In genomic region chr2:1414121-1414520, GRCh38 we compare ENCODE assay signal across 16 cellular contexts. TPM values are rescaled to one million over a fixed set of nuclear protein-coding genes. Genes with fewer than 3 reads are reported as not detected.
DNase-seq lines count a peak whose midpoint lies in the region; ATAC-seq and TF ChIP-seq lines count a peak whose summit lies in the region.
"Had no signal": no experiment of that assay in that cellular context is flagged by ENCODE, and none has a peak within 500 bp of the region (broad histone marks: within the 10 kb centered on the region; RNA-seq: fewer than 3 reads in every experiment).

No MANE protein-coding gene starts in this region.

- H3K79me2 ChIP-seq in neural progenitor cell (ENCODE audit: low read depth), result no peaks in the 10 kb centered on the region
- H3K79me2 ChIP-seq in PC-3 (ENCODE audit: low read length), result no peaks in the 10 kb centered on the region

- BruUV-seq in PC-3 (replicated peaks; lab: Mats Ljungman, UMichigan), result no TSS peak

- peaks cover 3% of the 10 kb centered on the region; the same call in 1 of the 2 replicates for H3K9me3 Mint-ChIP-seq in WTC11
- H3K9me3 Mint-ChIP-seq in glutamatergic neuron (ENCODE audit: unreplicated experiment), result no peaks in the 10 kb centered on the region
- peaks cover 4% of the 10 kb centered on the region for H3K9me3 Mint-ChIP-seq in neural progenitor cell
- H3K9me3 Mint-ChIP-seq in activated T-helper 2 cell treated with anti-CD3 and anti-CD28 coated beads, Interferon-gamma antibody, Interleukin-2, Interleukin-4, amounts not matched to agents 10 μg/mL and 5 μg/mL and 100 μg/mL, durations not matched to agents 14 hours and 24 hours and 36 hours, result no peaks in the 10 kb centered on the region
- H3K9me3 Mint-ChIP-seq: CD8-positive, alpha-beta T cell; IgD-negative memory B cell had no signal

- H4K20me1 ChIP-seq in neural progenitor cell (ENCODE audit: low read depth) (no peaks in the 10 kb centered on the region), PC-3 (ENCODE audit: low read length) (no peaks in the 10 kb centered on the region)

- H3K9me3 ChIP-seq in neural progenitor cell (ENCODE audit: low read depth) (no peaks in the 10 kb centered on the region), PC-3 (ENCODE audit: low read length) (no peaks in the 10 kb centered on the region)
- H3K9me3 ChIP-seq: BE2C had no signal

- no peaks in the 10 kb centered on the region for H3K36me3 Mint-ChIP-seq in WTC11
- H3K36me3 Mint-ChIP-seq in glutamatergic neuron (ENCODE audit: unreplicated experiment), result no peaks in the 10 kb centered on the region
- H3K36me3 Mint-ChIP-seq in neural progenitor cell, result no peaks in the 10 kb centered on the region
- no peaks in the 10 kb centered on the region for H3K36me3 Mint-ChIP-seq in activated T-helper 2 cell treated with anti-CD3 and anti-CD28 coated beads, Interferon-gamma antibody, Interleukin-2, Interleukin-4, amounts not matched to agents 10 μg/mL and 5 μg/mL and 100 μg/mL, durations not matched to agents 14 hours and 24 hours and 36 hours (ENCODE audit: low read depth)
- H3K36me3 Mint-ChIP-seq: CD14-positive monocyte; CD8-positive, alpha-beta T cell; IgD-negative memory B cell had no signal

- DNase-seq in WTC11 (ENCODE audit: low spot score) (no peak), glutamatergic neuron (peak; percentile 32), neural progenitor cell (ENCODE audit: low spot score) (no peak), DMS 273 (lab: John Stamatoyannopoulos, UW; ENCODE audit: unreplicated experiment) (no peak), PC-3 (no peak), middle frontal gyrus (ENCODE audit: extremely low spot score, low spot score) (no peak)
- DNase-seq in activated T-helper 2 cell treated with anti-CD3 and anti-CD28 coated beads, Interferon-gamma antibody, Interleukin-2, Interleukin-4, amounts not matched to agents 10 μg/mL and 5 μg/mL and 100 μg/mL, durations not matched to agents 14 hours and 24 hours and 36 hours (ENCODE audit: low spot score), result no peak
- DNase-seq: BE2C; CD8-positive, alpha-beta T cell; COR-L47; DND-41; GDM1 had no signal

- ATAC-seq in WTC11 (peak; percentile 70), PC-3 (no peak)
- ATAC-seq: A549; CD8-positive, alpha-beta T cell had no signal

- H3K36me3 ChIP-seq in neural progenitor cell (no peaks in the 10 kb centered on the region), PC-3 (ENCODE audit: low read depth, low read length) (no peaks in the 10 kb centered on the region)
- H3K36me3 ChIP-seq: BE2C had no signal

- H3K27me3 ChIP-seq in neural progenitor cell, result no peaks in the 10 kb centered on the region
- H3K27me3 ChIP-seq in PC-3 (ENCODE audit: low read length), result peaks cover 60% of the 10 kb centered on the region
- H3K27me3 ChIP-seq: BE2C had no signal

- no peak overlapping the region for H3K27ac ChIP-seq in neural progenitor cell
- H3K27ac ChIP-seq in PC-3 (ENCODE audit: low read length), result no peak overlapping the region
- H3K27ac ChIP-seq: A549 had no signal

- peaks cover 24% of the 10 kb centered on the region for H3K27me3 Mint-ChIP-seq in WTC11 (ENCODE audit: low read depth)
- peaks cover 2% of the 10 kb centered on the region for H3K27me3 Mint-ChIP-seq in glutamatergic neuron (ENCODE audit: unreplicated experiment)
- peaks cover 6% of the 10 kb centered on the region for H3K27me3 Mint-ChIP-seq in neural progenitor cell (ENCODE audit: insufficient read depth, low read depth)
- H3K27me3 Mint-ChIP-seq in activated T-helper 2 cell treated with anti-CD3 and anti-CD28 coated beads, Interferon-gamma antibody, Interleukin-2, Interleukin-4, amounts not matched to agents 10 μg/mL and 5 μg/mL and 100 μg/mL, durations not matched to agents 14 hours and 24 hours and 36 hours (ENCODE audit: low read depth), result no peaks in the 10 kb centered on the region

- H2AFZ ChIP-seq in neural progenitor cell (replicated peaks) (no peak overlapping the region), PC-3 (ENCODE audit: low read length) (no peak overlapping the region)

- H3K27ac Mint-ChIP-seq in WTC11 (no peak overlapping the region), glutamatergic neuron (ENCODE audit: unreplicated experiment) (no peak overlapping the region), neural progenitor cell (peak overlapping the region; percentile 70)
- H3K27ac Mint-ChIP-seq in activated T-helper 2 cell treated with anti-CD3 and anti-CD28 coated beads, Interferon-gamma antibody, Interleukin-2, Interleukin-4, amounts not matched to agents 10 μg/mL and 5 μg/mL and 100 μg/mL, durations not matched to agents 14 hours and 24 hours and 36 hours, result no peak overlapping the region
- H3K27ac Mint-ChIP-seq: CD14-positive monocyte; CD8-positive, alpha-beta T cell; IgD-negative memory B cell had no signal

- peaks cover 17% of the 10 kb centered on the region for H3K4me1 Mint-ChIP-seq in WTC11
- no peaks in the 10 kb centered on the region for H3K4me1 Mint-ChIP-seq in glutamatergic neuron (ENCODE audit: low read depth, unreplicated experiment)
- peaks cover 34% of the 10 kb centered on the region for H3K4me1 Mint-ChIP-seq in neural progenitor cell
- H3K4me1 Mint-ChIP-seq in activated T-helper 2 cell treated with anti-CD3 and anti-CD28 coated beads, Interferon-gamma antibody, Interleukin-2, Interleukin-4, amounts not matched to agents 10 μg/mL and 5 μg/mL and 100 μg/mL, durations not matched to agents 14 hours and 24 hours and 36 hours (ENCODE audit: low read depth), result no peaks in the 10 kb centered on the region
- H3K4me1 Mint-ChIP-seq: CD14-positive monocyte, IgD-negative memory B cell had no signal

- no peak for TF ChIP-seq CTCF in WTC11 (IDR thresholded peaks at IDR 0.05)
- TF ChIP-seq CTCF in glutamatergic neuron (IDR thresholded peaks at IDR 0.05; ENCODE audit: partially characterized antibody, unreplicated experiment), result no peak
- TF ChIP-seq CTCF in neural progenitor cell (IDR thresholded peaks at IDR 0.05), result no peak
- no peak for TF ChIP-seq CTCF in PC-3 (conservative IDR thresholded peaks at IDR 0.05; ENCODE audit: low read depth, low read length)

- H3F3A ChIP-seq in neural progenitor cell (ENCODE audit: low read depth), result no peaks in the 10 kb centered on the region
- no peaks in the 10 kb centered on the region for H3F3A ChIP-seq in PC-3 (ENCODE audit: low read length, unreplicated experiment)

- POLR2A ChIA-PET in WTC11 (lab: Charles Lee), result no interaction called here
- POLR2A ChIA-PET in PC-3 (lab: Charles Lee; ENCODE audit: unreplicated experiment), result no interaction called here

- intact Hi-C loops in PC-3 (cut with micrococcal nuclease), result no loop called here
- intact Hi-C loops in activated T-helper 2 cell treated with anti-CD3 and anti-CD28 coated beads, Interferon-gamma antibody, Interleukin-2, Interleukin-4, amounts not matched to agents 10 μg/mL and 5 μg/mL and 100 μg/mL, durations not matched to agents 14 hours and 24 hours and 36 hours (cut with micrococcal nuclease), result no loop called here

- no peaks in the 10 kb centered on the region for H3K9me2 ChIP-seq in PC-3 (replicated peaks; ENCODE audit: low read length)

- H3K9ac ChIP-seq in neural progenitor cell, result no peak overlapping the region
- no peak overlapping the region for H3K9ac ChIP-seq in PC-3 (ENCODE audit: low read length)

- H3K4me3 ChIP-seq in neural progenitor cell (no peak overlapping the region), PC-3 (ENCODE audit: low read length) (no peak overlapping the region)
- H3K4me3 ChIP-seq: A549 had no signal

- CTCF ChIA-PET in WTC11 (lab: Charles Lee) (no interaction called here), PC-3 (lab: Charles Lee) (no interaction called here)

- no peak overlapping the region for H3K4me2 ChIP-seq in neural progenitor cell
- H3K4me2 ChIP-seq in PC-3 (ENCODE audit: low read length), result no peak overlapping the region
- H3K4me2 ChIP-seq: A549 had no signal

- no peak overlapping the region for H3K4me3 Mint-ChIP-seq in WTC11
- no peak overlapping the region for H3K4me3 Mint-ChIP-seq in glutamatergic neuron (ENCODE audit: unreplicated experiment)
- H3K4me3 Mint-ChIP-seq in neural progenitor cell, result no peak overlapping the region
- H3K4me3 Mint-ChIP-seq in activated T-helper 2 cell treated with anti-CD3 and anti-CD28 coated beads, Interferon-gamma antibody, Interleukin-2, Interleukin-4, amounts not matched to agents 10 μg/mL and 5 μg/mL and 100 μg/mL, durations not matched to agents 14 hours and 24 hours and 36 hours (ENCODE audit: low read depth), result no peak overlapping the region
- H3K4me3 Mint-ChIP-seq: CD14-positive monocyte; CD8-positive, alpha-beta T cell; IgD-negative memory B cell had no signal

- H3K4me1 ChIP-seq in neural progenitor cell, result peaks cover 9% of the 10 kb centered on the region
- no peaks in the 10 kb centered on the region for H3K4me1 ChIP-seq in PC-3 (ENCODE audit: insufficient read depth, low read length)
- H3K4me1 ChIP-seq: A549, BE2C had no signal

TF ChIP-seq in WTC11, 78 proteins besides CTCF, POLR2A, EP300 and RAD21:
- TF ChIP-seq NR1H2 (CRISPR knock-in tag; IDR thresholded peaks at IDR 0.05) (no peak), E2F4 (CRISPR knock-in tag; IDR thresholded peaks at IDR 0.05; ENCODE audit: borderline replicate concordance, low read depth) (no peak), ZNF671 (CRISPR knock-in tag; IDR thresholded peaks at IDR 0.05) (no peak), NR2C2 (CRISPR knock-in tag; IDR thresholded peaks at IDR 0.05) (no peak)
TF ChIP-seq in WTC11: peak in this region for 0.

RNA-seq across cellular contexts. Expression of gene TPO, which starts 0.9 kb away (rescaled TPM):
- total RNA-seq in WTC11 (2021), result not detected in 3 replicates
- total RNA-seq in glutamatergic neuron (ENCODE audit: unreplicated experiment), result not detected
- total RNA-seq in neural progenitor cell (ENCODE audit: low replicate concordance), result not detected in 2 replicates
- not detected in 2 replicates for total RNA-seq in PC-3 (2014; rRNA removed)
- not detected in 2 replicates for total RNA-seq in activated T-helper 2 cell treated with anti-CD3 and anti-CD28 coated beads, Interferon-gamma antibody, Interleukin-2, Interleukin-4, amounts not matched to agents 10 μg/mL and 5 μg/mL and 100 μg/mL, durations not matched to agents 14 hours and 24 hours and 36 hours
- total RNA-seq: CD8-positive, alpha-beta T cell; H4 had no signal
